In genomic region chr2:73828818-73829570, GRCh38 we compare ENCODE assay signal across 8 cellular contexts. TPM values are rescaled to one million over a fixed set of nuclear protein-coding genes. Genes with fewer than 3 reads are reported as not detected.
DNase-seq lines count a peak whose midpoint lies in the region; ATAC-seq and TF ChIP-seq lines count a peak whose summit lies in the region.

Gene STAMBP (plus strand): TSS chr2:73828961. CDS start chr2:73830857, 1,896 bp downstream.

- peak within 1 kb of the TSS; percentile 97 for H3K27ac Mint-ChIP-seq in activated CD4-positive, alpha-beta T cell treated with anti-CD3 and anti-CD28 coated beads, Interleukin-2, amount 10 ng/mL, durations not matched to agents 7 days and 5 days

- POLR2A ChIA-PET in activated CD4-positive, alpha-beta T cell treated with anti-CD3 and anti-CD28 coated beads, Interleukin-2, amount 10 ng/mL, durations not matched to agents 7 days and 5 days (lab: Charles Lee) = interaction anchor here (0.6 to 0.9 kb wide), 3 partner anchors 92 to 298 kb away, joined by 3 to 9 read pairs (median 6); partner anchors contain the start of gene TPRKB

- H3K36me3 ChIP-seq in BLaER1 = peaks cover 35% of the 10 kb centered on the region

- H3K27me3 ChIP-seq in BLaER1 (no peaks in the 10 kb centered on the region), layer of hippocampus (ENCODE audit: control insufficient read depth, insufficient read depth, low read length) (no peaks in the 10 kb centered on the region)

- peaks cover 42% of the 10 kb centered on the region for H3K4me1 ChIP-seq in BLaER1

- H3K27ac ChIP-seq in BLaER1 = peak within 1 kb of the TSS; percentile 86
- H3K27ac ChIP-seq in coronary artery = peak within 1 kb of the TSS; percentile 94 to 96
- peak within 1 kb of the TSS; percentile 86 for H3K27ac ChIP-seq in layer of hippocampus (ENCODE audit: low read depth, low read length)

- H3K9me3 Mint-ChIP-seq in activated CD4-positive, alpha-beta T cell treated with anti-CD3 and anti-CD28 coated beads, Interleukin-2, amount 10 ng/mL, durations not matched to agents 7 days and 5 days = peaks cover 6% of the 10 kb centered on the region

- DNase-seq in NCI-H69 (lab: John Stamatoyannopoulos, UW) (peak; percentile 96), coronary artery (ENCODE audit: low spot score) (peak; percentile 97)
- peak; percentile 95 for DNase-seq in activated CD4-positive, alpha-beta T cell treated with anti-CD3 and anti-CD28 coated beads, Interleukin-2, amount 10 ng/mL, durations not matched to agents 7 days and 5 days
- DNase-seq in stimulated activated CD4-positive, alpha-beta T cell treated with anti-CD3 and anti-CD28 coated beads, Interleukin-1b, Interleukin-23, amount 100 ng/mL, for 4 hours (ENCODE audit: low read depth in 2 of 2) = peak; percentile 77

- H3K4me3 ChIP-seq in BLaER1 = peak within 1 kb of the TSS; percentile 84
- peak within 1 kb of the TSS; percentile 82 for H3K4me3 ChIP-seq in coronary artery

- peak within 1 kb of the TSS; percentile 91 for H3K4me2 ChIP-seq in BLaER1

- peak within 1 kb of the TSS; percentile 96 for H3K4me3 Mint-ChIP-seq in activated CD4-positive, alpha-beta T cell treated with anti-CD3 and anti-CD28 coated beads, Interleukin-2, amount 10 ng/mL, durations not matched to agents 7 days and 5 days

- peaks cover 24% of the 10 kb centered on the region for H3K36me3 Mint-ChIP-seq in activated CD4-positive, alpha-beta T cell treated with anti-CD3 and anti-CD28 coated beads, Interleukin-2, amount 10 ng/mL, durations not matched to agents 7 days and 5 days (ENCODE audit: low read depth)

- no peaks in the 10 kb centered on the region for H3K27me3 Mint-ChIP-seq in activated CD4-positive, alpha-beta T cell treated with anti-CD3 and anti-CD28 coated beads, Interleukin-2, amount 10 ng/mL, durations not matched to agents 7 days and 5 days

- CTCF ChIA-PET in activated CD4-positive, alpha-beta T cell treated with anti-CD3 and anti-CD28 coated beads, Interleukin-2, amount 10 ng/mL, durations not matched to agents 7 days and 5 days (lab: Charles Lee) = interaction anchor here (0.6 to 2.9 kb wide), 20 partner anchors 9 to 664 kb away, joined by 3 to 12 read pairs (median 3); no protein-coding TSS in a partner anchor

- peak; percentile 69 for ATAC-seq in GM19328 (IDR thresholded peaks at IDR 0.05; ENCODE audit: unreplicated experiment)
- ATAC-seq in HG03520 (IDR thresholded peaks at IDR 0.05; ENCODE audit: unreplicated experiment) = peak; percentile 75

- no peaks in the 10 kb centered on the region for H4K20me1 ChIP-seq in BLaER1

- peaks cover 8% of the 10 kb centered on the region; the same call in 1 of the 2 replicates for H3K9me3 ChIP-seq in BLaER1

- no peak for TF ChIP-seq CTCF in coronary artery (IDR thresholded peaks at IDR 0.05)

- peaks cover 46% of the 10 kb centered on the region for H3K4me1 Mint-ChIP-seq in activated CD4-positive, alpha-beta T cell treated with anti-CD3 and anti-CD28 coated beads, Interleukin-2, amount 10 ng/mL, durations not matched to agents 7 days and 5 days

- peak within 1 kb of the TSS; percentile 85 for H3K9ac ChIP-seq in BLaER1

RNA-seq across cellular contexts. Expression of gene STAMBP, which starts in this region (rescaled TPM):
- total RNA-seq in activated CD4-positive, alpha-beta T cell treated with anti-CD3 and anti-CD28 coated beads, Interleukin-2, amount 10 ng/mL, durations not matched to agents 7 days and 5 days = 10 to 100 TPM; 37.2 to 38.4 TPM

Comparison
In these comparisons a context has a peak if more than half of its experiments do, and no peak if none do; other contexts are left out.
1. Peak in every context shown above with its lines: DNase-seq, ATAC-seq, H3K4me3 ChIP-seq and H3K27ac ChIP-seq.